Comparison of ENCODE assay signal across 1 cellular context in genomic region chr17:2238432-2239169, GRCh38.
TF ChIP-seq lines count a peak whose summit lies in the region.

No MANE protein-coding gene starts in this region.

TF ChIP-seq in GM12878, 131 proteins besides CTCF, POLR2A, EP300 and RAD21 (continued from another document):
- TF ChIP-seq ZNF217 (IDR thresholded peaks at IDR 0.05) (no peak), IRF4 (IDR thresholded peaks at IDR 0.05; ENCODE audit: low read depth, low read length) (0 out of 2 replicates have a peak, but pooled peaks have one; percentile 6), YY1 (IDR thresholded peaks at IDR 0.05; ENCODE audit: low read depth, low read length) (no peak), ZSCAN29 (IDR thresholded peaks at IDR 0.05) (no peak), BHLHE40 (IDR thresholded peaks at IDR 0.05; ENCODE audit: borderline replicate concordance in 1 of 2, low read depth in 2 of 2, low read length in 1 of 2) (peak in 1 of 2 experiments; percentile 15; a peak in 2 of 4 replicates), TBL1XR1 (IDR thresholded peaks at IDR 0.05; ENCODE audit: low read depth, low read length) (no peak), GATAD2B (conservative IDR thresholded peaks at IDR 0.05; ENCODE audit: low read depth) (0 out of 2 replicates have a peak, but pooled peaks have one; percentile 26), HCFC1 (IDR thresholded peaks at IDR 0.05; ENCODE audit: low read length) (no peak)
TF ChIP-seq in GM12878: peak in this region for 43.
